ENCODE assay signal across 29 cellular contexts in genomic region chr12:113340061-113340460, GRCh38.
"Had no signal": no experiment of that assay in that cellular context is flagged by ENCODE, and none has a peak within 500 bp of the region (broad histone marks: within the 10 kb centered on the region; RNA-seq: fewer than 3 reads in every experiment).

No MANE protein-coding gene starts in this region.

- H2AFZ ChIP-seq: hepatocyte had no signal

- H3K36me3 ChIP-seq: adrenal gland, gastroesophageal sphincter, heart right ventricle, WERI-Rb-1 had no signal

- ATAC-seq: activated CD4-positive, CD25-positive, alpha-beta regulatory T cell treated with anti-CD3 and anti-CD28 coated beads, Interleukin-2, amount 50 U/mL, for 24 hours; activated CD8-positive, alpha-beta T cell treated with anti-CD3 and anti-CD28 coated beads for 36 hours; activated naive CD8-positive, alpha-beta T cell treated with anti-CD3 and anti-CD28 coated beads, Interleukin-2, amount 50 U/mL, for 24 hours; body of pancreas; gastroesophageal sphincter; heart right ventricle; T-helper 17 cell had no signal

- H3K4me1 ChIP-seq: adrenal gland had no signal

- H3K79me2 ChIP-seq: hepatocyte had no signal

- H3K27me3 ChIP-seq: adrenal gland, body of pancreas, gastroesophageal sphincter, heart right ventricle, hepatocyte had no signal

- DNase-seq: activated B cell treated with CpG ODN at 0.5 μM for 24 hours; activated CD4-positive, alpha-beta T cell treated with anti-CD3 and anti-CD28 coated beads for 48 hours; activated CD4-positive, alpha-beta T cell treated with anti-CD3 and anti-CD28 coated beads, Interleukin-2, amount 50 U/mL, for 1 hour; activated CD4-positive, alpha-beta T cell treated with anti-CD3 and anti-CD28 coated beads, Interleukin-2, amount 50 U/mL, for 48 hours; activated CD8-positive, alpha-beta memory T cell treated with anti-CD3 and anti-CD28 coated beads for 24 hours; activated CD8-positive, alpha-beta T cell treated with anti-CD3 and anti-CD28 coated beads for 36 hours; activated effector memory CD4-positive, alpha-beta T cell treated with anti-CD3 and anti-CD28 coated beads, Interleukin-2, amount 50 U/mL, for 16 hours; activated naive CD4-positive, alpha-beta T cell treated with anti-CD3 and anti-CD28 coated beads for 36 hours; activated naive CD8-positive, alpha-beta T cell treated with anti-CD3 and anti-CD28 coated beads for 36 hours; activated naive CD8-positive, alpha-beta T cell treated with anti-CD3 and anti-CD28 coated beads, Interleukin-2, amount 50 U/mL, for 24 hours; activated T-cell treated with anti-CD3 and anti-CD28 coated beads, Interleukin-2, amount 50 U/mL, for 1 hour; activated T-cell treated with anti-CD3 and anti-CD28 coated beads, Interleukin-2, amount 50 U/mL, for 48 hours; adrenal gland; amygdala; aorta; body of pancreas; caudate nucleus; cortex of kidney; effector CD8-positive, alpha-beta T cell; foreskin melanocyte; heart right ventricle; T-helper 1 cell; T-helper 17 cell; T1000; WERI-Rb-1 had no signal

- H3K4me3 ChIP-seq: adrenal gland, body of pancreas, gastroesophageal sphincter, heart right ventricle, hepatocyte had no signal

- H3K9me3 ChIP-seq: adrenal gland, body of pancreas, gastroesophageal sphincter, heart right ventricle had no signal

- H3K27ac ChIP-seq: adrenal gland, body of pancreas, epithelial cell of prostate, gastroesophageal sphincter, heart right ventricle, hepatocyte, WERI-Rb-1 had no signal

- H3K4me2 ChIP-seq: hepatocyte had no signal
